Comparison of ENCODE assay signal across 8 cellular contexts in the genomic region with DNA sequence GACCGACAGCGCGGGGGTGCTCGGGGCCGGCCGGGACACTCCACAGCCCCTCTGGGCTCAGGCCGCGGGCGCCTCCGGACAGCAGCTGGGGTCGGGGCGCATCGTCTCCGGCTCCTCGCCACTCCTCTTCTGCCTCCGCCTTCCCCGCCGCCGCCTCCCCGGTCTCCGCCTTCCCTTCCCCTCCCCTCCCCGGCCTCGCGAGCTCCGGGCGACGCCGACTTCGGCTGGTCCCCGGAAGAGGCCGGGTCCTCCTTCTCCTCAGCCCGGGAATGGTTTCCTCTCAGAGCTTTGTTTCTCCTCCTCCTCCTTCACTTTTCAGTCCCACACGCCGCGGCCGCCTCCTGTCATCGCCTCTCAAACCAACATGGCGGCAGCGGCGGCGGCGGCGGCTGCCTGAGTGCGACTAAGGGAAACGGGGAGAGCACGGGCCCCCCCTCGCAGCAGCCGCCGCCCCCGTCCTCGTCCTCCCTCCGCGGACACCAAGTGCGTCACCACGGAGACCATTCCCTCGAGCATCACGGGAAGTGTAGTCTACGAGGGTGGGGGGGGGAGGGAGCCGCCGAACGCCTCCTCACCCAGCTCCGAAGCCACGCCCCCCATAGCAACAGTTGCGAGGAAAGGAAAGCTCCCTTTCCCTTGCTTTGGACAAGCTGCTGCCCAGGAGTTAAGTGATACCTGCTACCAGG. TPM values are rescaled to one million over a fixed set of nuclear protein-coding genes. Genes with fewer than 3 reads are reported as not detected.
A peak's percentile ranks its signal among the peaks of the same experiment; 100 is the strongest.
DNase-seq lines count a peak whose midpoint lies in the region; ATAC-seq and TF ChIP-seq lines count a peak whose summit lies in the region.

A gene with protein sequence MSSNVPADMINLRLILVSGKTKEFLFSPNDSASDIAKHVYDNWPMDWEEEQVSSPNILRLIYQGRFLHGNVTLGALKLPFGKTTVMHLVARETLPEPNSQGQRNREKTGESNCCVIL (minus strand): TSS at position 405 of the 686 bp plus-strand sequence. CDS start 1,079 bp downstream, outside the sequence.

- no peaks in the 10 kb centered on the region for H3K9me3 ChIP-seq in left ventricle myocardium inferior (replicated peaks)
- no peaks in the 10 kb centered on the region for H3K9me3 ChIP-seq in upper lobe of left lung

- H3K27me3 ChIP-seq in left ventricle myocardium inferior (ENCODE audit: low read depth) (no peaks in the 10 kb centered on the region), upper lobe of left lung (no peaks in the 10 kb centered on the region)

- peak; percentile 94 for ATAC-seq in GM18498 (IDR thresholded peaks at IDR 0.05; ENCODE audit: unreplicated experiment)
- peak; percentile 88 for ATAC-seq in HG02885 (IDR thresholded peaks at IDR 0.05; ENCODE audit: poor library complexity, unreplicated experiment)
- ATAC-seq in upper lobe of left lung (ENCODE audit: low FRiP score in 2 of 2) = peak; percentile 96 to 99

- TF ChIP-seq CTCF in left ventricle myocardium inferior (IDR thresholded peaks at IDR 0.05; ENCODE audit: borderline replicate concordance) (no peak), upper lobe of left lung (IDR thresholded peaks at IDR 0.05) (no peak)

- TF ChIP-seq POLR2A in upper lobe of left lung (IDR thresholded peaks at IDR 0.05) = peak in 3 of 4 donors; percentile 80 to 94 (median 93)

- H3K4me1 ChIP-seq in left ventricle myocardium inferior (peaks cover 49% of the 10 kb centered on the region), upper lobe of left lung (peaks cover 15 to 26% (median 18%) of the 10 kb centered on the region in 4 donors)

- intact Hi-C loops in left ventricle myocardium inferior (cut with micrococcal nuclease) (no loop called here), posterior vena cava (cut with DNase I) (loop anchor here in 1 of 2 donors (5.0 kb wide), 1 partner anchor 72 kb away; no protein-coding TSS in a partner anchor)

- H3K27me3 Mint-ChIP-seq in T-helper 1 cell treated with Interleukin-12 subunit alpha and Interleukin-12 subunit beta and Interleukin-4 antibody, amounts not matched to agents 30 μg/mL and 1 μg/mL, for 36 hours (ENCODE audit: low read depth) = no peaks in the 10 kb centered on the region

- 0% methylated on average over 40 to 55 of the region's 64 CpGs for WGBS in upper lobe of left lung, 2 donors

- peaks cover 6% of the 10 kb centered on the region for H3K36me3 Mint-ChIP-seq in T-helper 1 cell treated with Interleukin-12 subunit alpha and Interleukin-12 subunit beta and Interleukin-4 antibody, amounts not matched to agents 30 μg/mL and 1 μg/mL, for 36 hours (ENCODE audit: low read depth)

- peaks cover 40% of the 10 kb centered on the region for H3K4me1 Mint-ChIP-seq in T-helper 1 cell treated with Interleukin-12 subunit alpha and Interleukin-12 subunit beta and Interleukin-4 antibody, amounts not matched to agents 30 μg/mL and 1 μg/mL, for 36 hours (ENCODE audit: low read depth)

- no peaks in the 10 kb centered on the region for H3K9me3 Mint-ChIP-seq in T-helper 1 cell treated with Interleukin-12 subunit alpha and Interleukin-12 subunit beta and Interleukin-4 antibody, amounts not matched to agents 30 μg/mL and 1 μg/mL, for 36 hours

- H3K4me3 ChIP-seq in left ventricle myocardium inferior (peak within 1 kb of the TSS; percentile 83), upper lobe of left lung (peak within 1 kb of the TSS; percentile 69 to 98 (median 80))

- DNase-seq in NCI-H1694 treated with DMSO at 0.1 percent for 48 hours (lab: John Stamatoyannopoulos, UW) (peak; percentile 77), amniotic stem cell (lab: John Stamatoyannopoulos, UW) (peak; percentile 96), left ventricle myocardium inferior (peak; percentile 96), posterior vena cava (ENCODE audit: low spot score) (peak; percentile 99), upper lobe of left lung (peak; percentile 97 to 98)

- H3K27ac Mint-ChIP-seq in T-helper 1 cell treated with Interleukin-12 subunit alpha and Interleukin-12 subunit beta and Interleukin-4 antibody, amounts not matched to agents 30 μg/mL and 1 μg/mL, for 36 hours = peak within 1 kb of the TSS; percentile 100

- TF ChIP-seq EP300 in upper lobe of left lung (IDR thresholded peaks at IDR 0.05) = peak in 1 of 4 donors; percentile 29

- peak within 1 kb of the TSS; percentile 98 for H3K27ac ChIP-seq in left ventricle myocardium inferior (replicated peaks)
- peak within 1 kb of the TSS; percentile 95 to 99 (median 99) for H3K27ac ChIP-seq in upper lobe of left lung

- H3K4me3 Mint-ChIP-seq in T-helper 1 cell treated with Interleukin-12 subunit alpha and Interleukin-12 subunit beta and Interleukin-4 antibody, amounts not matched to agents 30 μg/mL and 1 μg/mL, for 36 hours = peak within 1 kb of the TSS; percentile 93

- no peaks in the 10 kb centered on the region for H3K36me3 ChIP-seq in left ventricle myocardium inferior
- no peaks in the 10 kb centered on the region for H3K36me3 ChIP-seq in upper lobe of left lung

RNA-seq across cellular contexts. Expression of the gene that starts here (rescaled TPM):
- 25.2 TPM for total RNA-seq in left ventricle myocardium inferior
- 10 to 100 TPM; 29.6 to 32.9 TPM for total RNA-seq in posterior vena cava
- total RNA-seq in upper lobe of left lung = 100 to 1,000 TPM in 1 of 6 donors, 10 to 100 TPM in 5; 32.5 to 122 (median 53.3) TPM

Comparison
In these comparisons a context has a peak if more than half of its experiments do, and no peak if none do; other contexts are left out.
1. Peak in every context shown above with its lines: DNase-seq, ATAC-seq, H3K4me3 ChIP-seq and H3K27ac ChIP-seq.